8 cellular contexts compared by ENCODE assay signal in genomic region chr19:2819540-2820111, GRCh38. TPM values are rescaled to one million over a fixed set of nuclear protein-coding genes. Genes with fewer than 3 reads are reported as not detected.
A peak's percentile ranks its signal among the peaks of the same experiment; 100 is the strongest.
DNase-seq lines count a peak whose midpoint lies in the region; ATAC-seq and TF ChIP-seq lines count a peak whose summit lies in the region.

ZNF554 (plus strand) TSS chr19:2819868; CDS start chr19:2820072, 204 bp downstream.

- H3K27ac Mint-ChIP-seq in naive B cell: peak within 1 kb of the TSS; percentile 58 to 90 (median 82)
- peak within 1 kb of the TSS; percentile 64 for H3K27ac Mint-ChIP-seq in stimulated activated effector memory CD8-positive, alpha-beta T cell treated with anti-CD3 and anti-CD28 coated beads, Interleukin-12 subunit alpha, Interleukin-12 subunit beta, amount 100 ng/mL, for 72 hours

- H3K4me1 ChIP-seq in DOHH2 (ENCODE audit: control insufficient read depth, low read length) (peaks cover 4% of the 10 kb centered on the region), Panc1 (ENCODE audit: control insufficient read depth, insufficient read depth, low read length) (no peaks in the 10 kb centered on the region), fibroblast of lung (ENCODE audit: control insufficient read depth, extremely low read depth, insufficient read depth, low read length) (no peaks in the 10 kb centered on the region)

- TF ChIP-seq CTCF in DOHH2 (IDR thresholded peaks at IDR 0.05; ENCODE audit: low read depth, low read length, poor library complexity, severe bottlenecking) (peak; percentile 77), Panc1 (IDR thresholded peaks at IDR 0.05) (peak; percentile 95), fibroblast of lung (conservative IDR thresholded peaks at IDR 0.05 in 1 of 2, IDR thresholded peaks at IDR 0.05 in 1 of 2; ENCODE audit: low read depth in 1 of 2, low read length in 2 of 2) (peak; percentile 95 to 97)

- H3K9me2 ChIP-seq in DOHH2 (replicated peaks; ENCODE audit: control insufficient read depth, low read length): no peaks in the 10 kb centered on the region

- peak within 1 kb of the TSS; percentile 95 for H3K4me3 ChIP-seq in DOHH2 (ENCODE audit: low read length)
- peak within 1 kb of the TSS; percentile 59 to 63 for H3K4me3 ChIP-seq in Panc1 (ENCODE audit: low read depth in 2 of 2, low read length in 2 of 2)
- peak within 1 kb of the TSS; percentile 67 to 76 (median 70) for H3K4me3 ChIP-seq in fibroblast of lung (replicated peaks in 1 of 4; ENCODE audit: control extremely low read depth in 1 of 4, insufficient read depth in 1 of 4, low read depth in 3 of 4, low read length in 4 of 4)

- POLR2A ChIA-PET in Panc1 (lab: Charles Lee): no interaction called here

- peak within 1 kb of the TSS; percentile 61 for H3K9ac ChIP-seq in fibroblast of lung (ENCODE audit: insufficient read depth, low read length)

- peaks cover under 1% of the 10 kb centered on the region; the same call in 1 of the 2 replicates for H3K36me3 ChIP-seq in DOHH2 (ENCODE audit: control insufficient read depth, low read length)
- H3K36me3 ChIP-seq in KOPT-K1 (ENCODE audit: insufficient read depth, low read length): peaks cover 14% of the 10 kb centered on the region
- no peaks in the 10 kb centered on the region for H3K36me3 ChIP-seq in Panc1 (ENCODE audit: control insufficient read depth, insufficient read depth, low read length)
- no peaks in the 10 kb centered on the region for H3K36me3 ChIP-seq in fibroblast of lung (ENCODE audit: control insufficient read depth, insufficient read depth, low read length)

- CTCF ChIA-PET in Panc1 (lab: Charles Lee): no interaction called here

- no peaks in the 10 kb centered on the region for H4K20me1 ChIP-seq in DOHH2 (ENCODE audit: control insufficient read depth, insufficient read depth, low read depth, low read length)
- no peaks in the 10 kb centered on the region for H4K20me1 ChIP-seq in fibroblast of lung (ENCODE audit: control insufficient read depth, extremely low read depth, insufficient read depth, low read length)

- H3K79me2 ChIP-seq in DOHH2 (ENCODE audit: control insufficient read depth, low read length) (0 out of 2 replicates have a peak, but pooled peaks cover 4% of the 10 kb centered on the region), fibroblast of lung (ENCODE audit: control insufficient read depth, insufficient read depth, low read length) (no peaks in the 10 kb centered on the region)

- H3F3A ChIP-seq in DOHH2 (ENCODE audit: control insufficient read depth, insufficient read depth): no peaks in the 10 kb centered on the region; the same call in 1 of the 2 replicates

- H3K27me3 Mint-ChIP-seq in naive B cell: no peaks in the 10 kb centered on the region

- DNase-seq in Panc1 (ENCODE audit: low read depth, low spot score) (peak; percentile 69), activated T-helper 1 cell treated with Interleukin-2 at 50 U/mL for 16 hours (ENCODE audit: low read depth) (peak; percentile 99), fibroblast of lung (ENCODE audit: low read depth in 2 of 2) (peak; percentile 88 to 96), naive B cell (peak; percentile 97)
- DNase-seq in stimulated activated effector memory CD8-positive, alpha-beta T cell treated with anti-CD3 and anti-CD28 coated beads, Interleukin-12 subunit alpha, Interleukin-12 subunit beta, amount 100 ng/mL, for 72 hours (ENCODE audit: low spot score in 2 of 2): peak; percentile 99

- peaks cover 0 to 2% (median 0%) of the 10 kb centered on the region in 7 donors for H3K9me3 Mint-ChIP-seq in naive B cell
- H3K9me3 Mint-ChIP-seq in stimulated activated effector memory CD8-positive, alpha-beta T cell treated with anti-CD3 and anti-CD28 coated beads, Interleukin-12 subunit alpha, Interleukin-12 subunit beta, amount 100 ng/mL, for 72 hours: no peaks in the 10 kb centered on the region

- H3K27ac ChIP-seq in DOHH2 (ENCODE audit: low read depth, low read length) (no peak within 1 kb of the TSS), KOPT-K1 (ENCODE audit: low read depth, low read length, poor library complexity, severe bottlenecking) (peak within 1 kb of the TSS; percentile 50), Panc1 (ENCODE audit: low read length) (peak within 1 kb of the TSS; percentile 39), fibroblast of lung (ENCODE audit: insufficient read depth, low read length) (no peak within 1 kb of the TSS)

- H3K4me3 Mint-ChIP-seq in naive B cell: peak within 1 kb of the TSS; percentile 83 to 92 (median 87)
- peak within 1 kb of the TSS; percentile 72 for H3K4me3 Mint-ChIP-seq in stimulated activated effector memory CD8-positive, alpha-beta T cell treated with anti-CD3 and anti-CD28 coated beads, Interleukin-12 subunit alpha, Interleukin-12 subunit beta, amount 100 ng/mL, for 72 hours

- peak; percentile 84 for ATAC-seq in GM21786 (IDR thresholded peaks at IDR 0.05; ENCODE audit: unreplicated experiment)
- peak; percentile 94 for ATAC-seq in Panc1
- ATAC-seq in naive B cell (ENCODE audit: low read depth in 2 of 2): peak; percentile 94 to 95
- ATAC-seq in stimulated activated effector memory CD8-positive, alpha-beta T cell treated with anti-CD3 and anti-CD28 coated beads, Interleukin-12 subunit alpha, Interleukin-12 subunit beta, amount 100 ng/mL, for 72 hours: peak; percentile 95

- H3K27me3 ChIP-seq in DOHH2 (ENCODE audit: control insufficient read depth, low read length) (no peaks in the 10 kb centered on the region), Panc1 (ENCODE audit: control insufficient read depth, insufficient read depth, low read length) (no peaks in the 10 kb centered on the region), fibroblast of lung (ENCODE audit: control insufficient read depth, insufficient read depth, low read length) (no peaks in the 10 kb centered on the region)

- H3K4me2 ChIP-seq in DOHH2 (ENCODE audit: low read length) (peak within 1 kb of the TSS; percentile 79), fibroblast of lung (ENCODE audit: extremely low read depth, insufficient read depth, low read length) (peak within 1 kb of the TSS; percentile 94)

- peaks cover 8 to 17% (median 13%) of the 10 kb centered on the region in 3 donors for H3K4me1 Mint-ChIP-seq in naive B cell
- H3K4me1 Mint-ChIP-seq in stimulated activated effector memory CD8-positive, alpha-beta T cell treated with anti-CD3 and anti-CD28 coated beads, Interleukin-12 subunit alpha, Interleukin-12 subunit beta, amount 100 ng/mL, for 72 hours: peaks cover 5% of the 10 kb centered on the region

- H3K36me3 Mint-ChIP-seq in naive B cell: peaks cover 0 to 3% of the 10 kb centered on the region in 2 donors
- peaks cover 5% of the 10 kb centered on the region for H3K36me3 Mint-ChIP-seq in stimulated activated effector memory CD8-positive, alpha-beta T cell treated with anti-CD3 and anti-CD28 coated beads, Interleukin-12 subunit alpha, Interleukin-12 subunit beta, amount 100 ng/mL, for 72 hours

- H3K9me3 ChIP-seq in DOHH2 (ENCODE audit: control insufficient read depth, insufficient read depth, low read length) (no peaks in the 10 kb centered on the region), KOPT-K1 (ENCODE audit: insufficient read depth, low read length, poor library complexity, severe bottlenecking) (no peaks in the 10 kb centered on the region), Panc1 (ENCODE audit: control insufficient read depth, insufficient read depth, low read depth, low read length) (no peaks in the 10 kb centered on the region), fibroblast of lung (ENCODE audit: control insufficient read depth, insufficient read depth, low read depth, low read length) (no peaks in the 10 kb centered on the region)

- intact Hi-C loops in Panc1 (cut with micrococcal nuclease; ENCODE audit: unreplicated experiment): no loop called here

- H2AFZ ChIP-seq in fibroblast of lung (ENCODE audit: low read length): peak within 1 kb of the TSS; percentile 57

- in situ Hi-C loops in Panc1 (cut with HindIII; ENCODE audit: low pct_unique_long_range_greater_than_20kb, low sequenced_read_pairs): no loop called here

- BruUV-seq in Panc1 (replicated peaks; lab: Mats Ljungman, UMichigan): no TSS peak

RNA-seq across cellular contexts. Expression of gene ZNF554, which starts in this region (rescaled TPM):
- total RNA-seq in Panc1 (2021; ENCODE audit: unreplicated experiment): 1.5 TPM
- polyA plus RNA-seq in Panc1 (2012; ENCODE audit: insufficient read length): 1.2 TPM
- total RNA-seq in fibroblast of lung: 4.9 and 5.8 TPM in 2 replicates
- 1.0 and 2.0 TPM in 2 replicates for polyA plus RNA-seq in fibroblast of lung
- 1.0 and 2.0 TPM in 2 replicates for polyA plus RNA-seq in fibroblast of lung (2012)
- polyA minus RNA-seq in fibroblast of lung (ENCODE audit: low replicate concordance): 1.4 TPM in 2 replicates
- 1 to 10 TPM in 5 of 6 donors, under 1 TPM in 1; 0.70 to 6.3 (median 3.0) TPM for polyA plus RNA-seq in naive B cell (ENCODE audit: low read depth in 6 of 6)

Comparison
In these comparisons a context has a peak if more than half of its experiments do, and no peak if none do; other contexts are left out.
1. H3K27ac ChIP-seq: peak in KOPT-K1 (single experiment) and Panc1 (single experiment); none in DOHH2 (single experiment) and fibroblast of lung (single experiment).
2. Peak in every context shown above with its lines, with median percentiles within 50 percentile points of each other: H3K4me3 ChIP-seq, CTCF ChIP-seq, ATAC-seq and DNase-seq.